Comparison of ENCODE assay signal across 8 cellular contexts in the genomic region with DNA sequence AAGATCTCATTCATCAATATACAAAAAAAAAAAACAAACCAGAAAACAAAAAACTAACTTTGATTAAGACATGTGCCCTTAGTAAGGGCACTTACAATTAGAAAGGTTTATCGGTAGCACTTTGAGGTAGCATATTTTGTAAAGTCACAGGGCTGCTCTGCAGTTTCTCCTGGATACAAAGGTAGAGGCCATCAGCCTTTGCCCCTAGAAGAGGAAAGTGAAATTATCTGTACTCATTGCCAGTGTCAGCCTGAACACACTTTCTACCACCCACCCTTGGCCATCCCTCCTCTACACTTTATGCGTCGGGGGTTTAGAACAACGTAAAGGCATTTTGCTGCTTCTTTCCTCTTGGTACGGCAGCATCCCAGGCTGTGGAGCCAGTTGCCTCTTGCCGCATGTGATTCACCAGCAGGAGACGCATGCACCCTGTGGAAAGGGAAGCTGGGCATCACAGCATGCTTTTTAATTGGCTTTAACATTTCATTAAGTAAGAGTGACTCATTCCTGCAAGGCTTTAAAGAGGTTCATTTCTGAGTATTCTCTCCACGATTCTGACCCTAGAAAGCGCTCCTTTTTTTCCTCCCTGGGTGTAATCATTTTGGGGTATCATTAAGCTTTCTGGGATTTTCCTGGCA.
DNase-seq lines count a peak whose midpoint lies in the region; ATAC-seq and TF ChIP-seq lines count a peak whose summit lies in the region.

No MANE protein-coding gene starts in this region.

- no peak for TF ChIP-seq POLR2A in Peyer's patch (IDR thresholded peaks at IDR 0.05)

- no peak for ATAC-seq in activated CD4-positive, alpha-beta T cell treated with anti-CD3 and anti-CD28 coated beads for 36 hours
- no peak for ATAC-seq in stimulated activated naive B cell treated with anti-CD40 and anti-IgM and Interleukin-4, amounts not matched to agents 10 μg/mL and 1 μg/mL and 100 μg/mL, for 72 hours (replicated peaks)
- ATAC-seq in HG03571 (IDR thresholded peaks at IDR 0.05; ENCODE audit: unreplicated experiment), result no peak

- H3K27ac Mint-ChIP-seq in activated CD4-positive, alpha-beta T cell treated with anti-CD3 and anti-CD28 coated beads for 36 hours, result peak overlapping the region; percentile 3
- peak overlapping the region; percentile 14 for H3K27ac Mint-ChIP-seq in stimulated activated naive B cell treated with anti-CD40 and anti-IgM and Interleukin-4, amounts not matched to agents 10 μg/mL and 1 μg/mL and 100 μg/mL, for 72 hours

- DNase-seq in activated CD4-positive, alpha-beta T cell treated with anti-CD3 and anti-CD28 coated beads for 36 hours, result no peak
- DNase-seq in activated CD4-positive, alpha-beta T cell treated with anti-CD3 and anti-CD28 coated beads for 48 hours, result no peak
- DNase-seq in WERI-Rb-1, result peak; percentile 17
- peak; percentile 68 for DNase-seq in right atrium auricular region (ENCODE audit: low spot score)
- DNase-seq in stimulated activated naive B cell treated with anti-CD40 and anti-IgM and Interleukin-4, amounts not matched to agents 10 μg/mL and 1 μg/mL and 100 μg/mL, for 72 hours, result no peak
- DNase-seq in NCI-H1105 (lab: John Stamatoyannopoulos, UW), result no peak
- no peak for DNase-seq in Peyer's patch

- H3K9me3 ChIP-seq in WERI-Rb-1 (ENCODE audit: severe bottlenecking) (no peaks in the 10 kb centered on the region), right atrium auricular region (no peaks in the 10 kb centered on the region), Peyer's patch (no peaks in the 10 kb centered on the region)

- TF ChIP-seq CTCF in WERI-Rb-1 (IDR thresholded peaks at IDR 0.05; ENCODE audit: low read depth, low read length) (0 out of 2 replicates have a peak, but pooled peaks have one; percentile 19), right atrium auricular region (IDR thresholded peaks at IDR 0.05) (peak in 1 of 2 donors; percentile 38), Peyer's patch (IDR thresholded peaks at IDR 0.05) (peak in 1 of 6 experiments; percentile 14)

- H3K9me3 Mint-ChIP-seq in activated CD4-positive, alpha-beta T cell treated with anti-CD3 and anti-CD28 coated beads for 36 hours (ENCODE audit: low read depth), result no peaks in the 10 kb centered on the region
- peaks cover 0 to 2% of the 10 kb centered on the region in 2 donors for H3K9me3 Mint-ChIP-seq in stimulated activated naive B cell treated with anti-CD40 and anti-IgM and Interleukin-4, amounts not matched to agents 10 μg/mL and 1 μg/mL and 100 μg/mL, for 72 hours

- no peaks in the 10 kb centered on the region for H3K27me3 Mint-ChIP-seq in activated CD4-positive, alpha-beta T cell treated with anti-CD3 and anti-CD28 coated beads for 36 hours
- H3K27me3 Mint-ChIP-seq in stimulated activated naive B cell treated with anti-CD40 and anti-IgM and Interleukin-4, amounts not matched to agents 10 μg/mL and 1 μg/mL and 100 μg/mL, for 72 hours, result no peaks in the 10 kb centered on the region

- H3K27ac ChIP-seq in WERI-Rb-1 (no peak overlapping the region), right atrium auricular region (no peak overlapping the region), Peyer's patch (no peak overlapping the region)

- H3K36me3 Mint-ChIP-seq in activated CD4-positive, alpha-beta T cell treated with anti-CD3 and anti-CD28 coated beads for 36 hours (ENCODE audit: low read depth), result peaks cover 25% of the 10 kb centered on the region
- H3K36me3 Mint-ChIP-seq in stimulated activated naive B cell treated with anti-CD40 and anti-IgM and Interleukin-4, amounts not matched to agents 10 μg/mL and 1 μg/mL and 100 μg/mL, for 72 hours, result peaks cover 8 to 28% of the 10 kb centered on the region in 2 donors

- H3K4me3 ChIP-seq in WERI-Rb-1 (ENCODE audit: low read depth, low read length) (no peak overlapping the region), right atrium auricular region (no peak overlapping the region), Peyer's patch (no peak overlapping the region)

- intact Hi-C loops in activated CD4-positive, alpha-beta T cell treated with anti-CD3 and anti-CD28 coated beads for 36 hours (cut with DNase I, micrococcal nuclease), result loop anchor here in 1 of 2 experiments (2.0 kb wide), 1 partner anchor 75 kb away; no protein-coding TSS in a partner anchor

- peaks cover 39% of the 10 kb centered on the region for H3K4me1 Mint-ChIP-seq in activated CD4-positive, alpha-beta T cell treated with anti-CD3 and anti-CD28 coated beads for 36 hours
- H3K4me1 Mint-ChIP-seq in stimulated activated naive B cell treated with anti-CD40 and anti-IgM and Interleukin-4, amounts not matched to agents 10 μg/mL and 1 μg/mL and 100 μg/mL, for 72 hours, result peaks cover 33 to 73% of the 10 kb centered on the region in 2 donors

- CTCF ChIA-PET in activated CD4-positive, alpha-beta T cell treated with anti-CD3 and anti-CD28 coated beads for 36 hours (lab: Charles Lee), result interaction anchor here (0.6 to 3.4 kb wide), 4 partner anchors 33 to 597 kb away, joined by 3 to 15 read pairs (median 4); no protein-coding TSS in a partner anchor

- POLR2A ChIA-PET in activated CD4-positive, alpha-beta T cell treated with anti-CD3 and anti-CD28 coated beads for 36 hours (lab: Charles Lee), result interaction anchor here (0.6 kb wide), 1 partner anchor 38 kb away, joined by 3 read pairs; no protein-coding TSS in a partner anchor

- no peak overlapping the region for H3K4me3 Mint-ChIP-seq in activated CD4-positive, alpha-beta T cell treated with anti-CD3 and anti-CD28 coated beads for 36 hours
- H3K4me3 Mint-ChIP-seq in stimulated activated naive B cell treated with anti-CD40 and anti-IgM and Interleukin-4, amounts not matched to agents 10 μg/mL and 1 μg/mL and 100 μg/mL, for 72 hours, result peak overlapping the region in 1 of 2 donors; percentile 16

- H3K4me1 ChIP-seq in right atrium auricular region (peaks cover 0 to 30% of the 10 kb centered on the region in 2 donors), Peyer's patch (peaks cover 0 to 27% (median 0%) of the 10 kb centered on the region in 4 donors)

- no peaks in the 10 kb centered on the region for H3K27me3 ChIP-seq in WERI-Rb-1 (ENCODE audit: insufficient read depth, low read depth, severe bottlenecking)
- H3K27me3 ChIP-seq in right atrium auricular region, result no peaks in the 10 kb centered on the region
- H3K27me3 ChIP-seq in Peyer's patch, result no peaks in the 10 kb centered on the region

- no peaks in the 10 kb centered on the region for H3K36me3 ChIP-seq in WERI-Rb-1
- H3K36me3 ChIP-seq in right atrium auricular region, result no peaks in the 10 kb centered on the region
- peaks cover 0 to 27% (median 0%) of the 10 kb centered on the region in 3 donors for H3K36me3 ChIP-seq in Peyer's patch

Comparison
In these comparisons a context has a peak if more than half of its experiments do, and no peak if none do; other contexts are left out.
1. DNase-seq: peak in WERI-Rb-1 (single experiment) and right atrium auricular region (single experiment); none in activated CD4-positive, alpha-beta T cell treated with anti-CD3 and anti-CD28 coated beads for 36 hours (single experiment), activated CD4-positive, alpha-beta T cell treated with anti-CD3 and anti-CD28 coated beads for 48 hours (single experiment), stimulated activated naive B cell treated with anti-CD40 and anti-IgM and Interleukin-4, amounts not matched to agents 10 μg/mL and 1 μg/mL and 100 μg/mL, for 72 hours (single experiment), NCI-H1105 (single experiment) and Peyer's patch (0 of 3).